1 cellular context compared by ENCODE assay signal in genomic region chr7:45007106-45007505, GRCh38.
TF ChIP-seq lines count a peak whose summit lies in the region.

No MANE protein-coding gene starts in this region.

TF ChIP-seq in GM12878, 131 proteins besides CTCF, POLR2A, EP300 and RAD21:
- TF ChIP-seq HDAC2 (IDR thresholded peaks at IDR 0.05) (no peak), RCOR1 (conservative IDR thresholded peaks at IDR 0.05; ENCODE audit: low read depth, low read length) (no peak), ESRRA (IDR thresholded peaks at IDR 0.05; ENCODE audit: low read length) (no peak), IKZF1 (conservative IDR thresholded peaks at IDR 0.05) (no peak), ATF2 (IDR thresholded peaks at IDR 0.05; ENCODE audit: low read length) (no peak), JUNB (IDR thresholded peaks at IDR 0.05) (no peak), GABPA (IDR thresholded peaks at IDR 0.05; ENCODE audit: low read depth) (no peak), MTA2 (IDR thresholded peaks at IDR 0.05; ENCODE audit: low read depth) (no peak), NBN (IDR thresholded peaks at IDR 0.05) (no peak), USF2 (IDR thresholded peaks at IDR 0.05; ENCODE audit: borderline replicate concordance, low read depth, low read length) (no peak), ZNF207 (IDR thresholded peaks at IDR 0.05; ENCODE audit: borderline replicate concordance) (no peak), SMC3 (IDR thresholded peaks at IDR 0.05; ENCODE audit: borderline replicate concordance, low read length) (no peak), PKNOX1 (IDR thresholded peaks at IDR 0.05) (no peak)
